Comparison of ENCODE assay signal across 5 cellular contexts in genomic region chr2:229127471-229127870, GRCh38.
"Had no signal": no experiment of that assay in that cellular context is flagged by ENCODE, and none has a peak within 500 bp of the region (broad histone marks: within the 10 kb centered on the region; RNA-seq: fewer than 3 reads in every experiment).

No MANE protein-coding gene starts in this region.

- DNase-seq: H9, HCEC 1CT had no signal

- ATAC-seq: GM23338, HepG2 had no signal

- H2AFZ ChIP-seq: GM23338 had no signal

- H3K4me3 ChIP-seq: GM23338 had no signal

- H3K4me2 ChIP-seq: GM23338 had no signal

- H3K27ac ChIP-seq: HL-60 had no signal
